Comparison of ENCODE assay signal across 1 cellular context in genomic region chr14:77708749-77709148, GRCh38.
TF ChIP-seq lines count a peak whose summit lies in the region.

No MANE protein-coding gene starts in this region.

TF ChIP-seq in HCT116, 20 proteins besides CTCF, POLR2A, EP300 and RAD21 (continued from another document):
- TF ChIP-seq REST (IDR thresholded peaks at IDR 0.05; ENCODE audit: low read depth) (no peak), ATF3 (IDR thresholded peaks at IDR 0.05) (no peak), ZNF274 (IDR thresholded peaks at IDR 0.05; ENCODE audit: low read depth, low read length) (no peak), SIN3A (IDR thresholded peaks at IDR 0.05; ENCODE audit: low read depth) (no peak)
